Comparison of ENCODE assay signal across 8 cellular contexts in genomic region chr10:79139124-79139835, GRCh38.
A peak's percentile ranks its signal among the peaks of the same experiment; 100 is the strongest.
DNase-seq lines count a peak whose midpoint lies in the region; ATAC-seq and TF ChIP-seq lines count a peak whose summit lies in the region.

No MANE protein-coding gene starts in this region.

- no peaks in the 10 kb centered on the region for H3K9me3 Mint-ChIP-seq in central memory CD8-positive, alpha-beta T cell

- peaks cover 48% of the 10 kb centered on the region; the same call in 1 of the 2 replicates for H3K36me3 ChIP-seq in KOPT-K1 (ENCODE audit: insufficient read depth, low read length)
- H3K36me3 ChIP-seq in left lung: peaks cover 0 to 31% of the 10 kb centered on the region in 2 donors
- H3K36me3 ChIP-seq in stomach: peaks cover 9 to 49% (median 40%) of the 10 kb centered on the region in 4 donors

- H3K4me1 ChIP-seq in left lung (peaks cover 49 to 90% of the 10 kb centered on the region in 2 donors), stomach (peaks cover 74 to 100% (median 90%) of the 10 kb centered on the region in 4 donors)

- H3K4me1 Mint-ChIP-seq in central memory CD8-positive, alpha-beta T cell: peaks cover 49% of the 10 kb centered on the region

- intact Hi-C loops in left lung (cut with DNase I) (no loop called here), stomach (cut with DNase I; ENCODE audit: low total_unique reads) (loop anchor here (10.0 kb wide), 1 partner anchor 64 kb away; no protein-coding TSS in a partner anchor), posterior cingulate gyrus (cut with DNase I) (no loop called here)

- peak overlapping the region; percentile 79 for H3K27ac Mint-ChIP-seq in central memory CD8-positive, alpha-beta T cell (ENCODE audit: low read depth)

- H3K4me3 Mint-ChIP-seq in central memory CD8-positive, alpha-beta T cell: no peak overlapping the region

- ATAC-seq in central memory CD8-positive, alpha-beta T cell (replicated peaks; ENCODE audit: extremely low read depth, poor library complexity, severe bottlenecking): no peak
- ATAC-seq in left lung: peak; percentile 63
- no peak for ATAC-seq in GM18502 (IDR thresholded peaks at IDR 0.05; ENCODE audit: poor library complexity, unreplicated experiment)
- no peak for ATAC-seq in HG02642 (IDR thresholded peaks at IDR 0.05; ENCODE audit: poor library complexity, unreplicated experiment)
- no peak for ATAC-seq in activated CD4-positive, CD25-positive, alpha-beta regulatory T cell treated with anti-CD3 and anti-CD28 coated beads, Interleukin-2, amount 50 U/mL, for 24 hours

- H3K36me3 Mint-ChIP-seq in central memory CD8-positive, alpha-beta T cell (ENCODE audit: insufficient read depth): peaks cover 2% of the 10 kb centered on the region

- TF ChIP-seq CTCF in left lung (IDR thresholded peaks at IDR 0.05): no peak
- TF ChIP-seq CTCF in stomach (IDR thresholded peaks at IDR 0.05): no peak

- H3K27me3 Mint-ChIP-seq in central memory CD8-positive, alpha-beta T cell: no peaks in the 10 kb centered on the region

- WGBS in stomach, 5 donors: 23 to 47% (median 32%) methylated on average over 26 of the region's 26 CpGs

- no peak for DNase-seq in central memory CD8-positive, alpha-beta T cell (ENCODE audit: low spot score in 2 of 2)
- DNase-seq in left lung (peak in 1 of 2 donors; percentile 56), stomach (no peak), posterior cingulate gyrus (no peak)

- H3K4me3 ChIP-seq in left lung (no peak overlapping the region), stomach (no peak overlapping the region)

- H3K9me3 ChIP-seq in KOPT-K1 (ENCODE audit: insufficient read depth, low read length, poor library complexity, severe bottlenecking) (no peaks in the 10 kb centered on the region), left lung (no peaks in the 10 kb centered on the region), stomach (no peaks in the 10 kb centered on the region)

- TF ChIP-seq EP300 in stomach (IDR thresholded peaks at IDR 0.05): peak; percentile 38

- no peaks in the 10 kb centered on the region for H3K27me3 ChIP-seq in left lung
- H3K27me3 ChIP-seq in stomach: no peaks in the 10 kb centered on the region

- no peak for TF ChIP-seq POLR2A in stomach (IDR thresholded peaks at IDR 0.05)

- H3K27ac ChIP-seq in KOPT-K1 (ENCODE audit: low read depth, low read length, poor library complexity, severe bottlenecking): peak overlapping the region; percentile 100
- H3K27ac ChIP-seq in left lung: peak overlapping the region; percentile 67 to 73
- H3K27ac ChIP-seq in stomach: peak overlapping the region; percentile 26 to 91 (median 79)
